Comparison of ENCODE assay signal across 8 cellular contexts in genomic region chr12:31588976-31589375, GRCh38. TPM values are rescaled to one million over a fixed set of nuclear protein-coding genes. Genes with fewer than 3 reads are reported as not detected.
A peak's percentile ranks its signal among the peaks of the same experiment; 100 is the strongest.
DNase-seq lines count a peak whose midpoint lies in the region; ATAC-seq, FAIRE-seq and TF ChIP-seq lines count a peak whose summit lies in the region.

No MANE protein-coding gene starts in this region.

- CTCF ChIA-PET in endothelial cell of umbilical vein (lab: Charles Lee) = interaction anchor here (0.6 to 0.9 kb wide), 2 partner anchors 10 to 12 kb away, joined by 3 read pairs; no protein-coding TSS in a partner anchor

- no peak for TF ChIP-seq POLR2A in endothelial cell of umbilical vein (IDR thresholded peaks at IDR 0.05; ENCODE audit: low read depth, low read length)

- H4K20me1 ChIP-seq in DOHH2 (ENCODE audit: control insufficient read depth, insufficient read depth, low read depth, low read length) (no peaks in the 10 kb centered on the region), endothelial cell of umbilical vein (replicated peaks; ENCODE audit: control insufficient read depth, extremely low read depth, insufficient read depth, low read length) (peaks cover 4% of the 10 kb centered on the region)

- H3K4me2 ChIP-seq in DOHH2 (ENCODE audit: low read length) (peak overlapping the region; percentile 75), endothelial cell of umbilical vein (ENCODE audit: insufficient read depth, low read length) (peak overlapping the region; percentile 65), mesendoderm (ENCODE audit: low read length) (no peak overlapping the region)

- H3K18ac ChIP-seq in mesendoderm (ENCODE audit: low read length) = no peak overlapping the region

- no peaks in the 10 kb centered on the region for H3K9me2 ChIP-seq in DOHH2 (replicated peaks; ENCODE audit: control insufficient read depth, low read length)

- no peak overlapping the region for H3K56ac ChIP-seq in mesendoderm (ENCODE audit: low read length)

- H3K79me2 ChIP-seq in DOHH2 (ENCODE audit: control insufficient read depth, low read length) (peaks cover 62% of the 10 kb centered on the region), endothelial cell of umbilical vein (ENCODE audit: control insufficient read depth, insufficient read depth, low read length) (peaks cover 29% of the 10 kb centered on the region), mesendoderm (ENCODE audit: control insufficient read depth, insufficient read depth, low read length) (no peaks in the 10 kb centered on the region)

- H3K9ac ChIP-seq in NT2/D1 (ENCODE audit: insufficient read length, low read depth) (no peak overlapping the region), endothelial cell of umbilical vein (replicated peaks; ENCODE audit: extremely low read depth, insufficient read depth, low read length) (peak overlapping the region; percentile 97), mesendoderm (ENCODE audit: low read length) (no peak overlapping the region)

- no peak overlapping the region for H3K4ac ChIP-seq in mesendoderm (ENCODE audit: low read depth, low read length)

- no peak overlapping the region for H4K5ac ChIP-seq in mesendoderm (ENCODE audit: low read length)

- no peak overlapping the region for H2BK120ac ChIP-seq in mesendoderm (ENCODE audit: low read depth, low read length)

- H2BK5ac ChIP-seq in mesendoderm (ENCODE audit: low read length) = no peak overlapping the region

- dilution Hi-C loops in endothelial cell of umbilical vein (cut with MboI; ENCODE audit: extremely low pct_ligation_motif_present, low sequenced_read_pairs) = no loop called here

- WGBS in pancreas, 2 donors = 11 to 14% methylated on average over 3 of the region's 3 CpGs
- no CpG with 5 or more reads among the region's 3 CpGs for WGBS in mesendoderm (ENCODE audit: extremely low coverage, insufficient coverage, low lambda C conversion rate)

- FAIRE-seq in endothelial cell of umbilical vein (lab: Jason Lieb, UNC) (peak; percentile 66), pancreas (lab: Jason Lieb, UNC) (no peak)

- no peak for DNase-seq in NT2/D1 (ENCODE audit: low read depth, low spot score)
- peak; percentile 63 for DNase-seq in endothelial cell of umbilical vein (ENCODE audit: low read depth, low spot score)
- DNase-seq in pancreas = no peak
- DNase-seq in mesendoderm = no peak

- H3K27ac ChIP-seq in DOHH2 (ENCODE audit: low read depth, low read length) = peak overlapping the region; percentile 56; the same call in 1 of the 2 replicates
- H3K27ac ChIP-seq in endothelial cell of umbilical vein (ENCODE audit: insufficient read depth, low read depth, low read length) = peak overlapping the region; percentile 90
- H3K27ac ChIP-seq in pancreas = peak overlapping the region in 2 of 4 donors; percentile 97
- H3K27ac ChIP-seq in mesendoderm (ENCODE audit: low read depth, low read length) = no peak overlapping the region

- H3K23ac ChIP-seq in mesendoderm (ENCODE audit: low read length) = no peak overlapping the region

- peaks cover 2% of the 10 kb centered on the region for H3K79me1 ChIP-seq in mesendoderm (ENCODE audit: low read length)

- H3K9me3 ChIP-seq in DOHH2 (ENCODE audit: control insufficient read depth, insufficient read depth, low read length) = peaks cover 4% of the 10 kb centered on the region; the same call in 1 of the 2 replicates
- H3K9me3 ChIP-seq in NT2/D1 (ENCODE audit: insufficient read depth, low read length) = no peaks in the 10 kb centered on the region
- H3K9me3 ChIP-seq in endothelial cell of umbilical vein (replicated peaks; ENCODE audit: control insufficient read depth, insufficient read depth, low read length) = no peaks in the 10 kb centered on the region
- no peaks in the 10 kb centered on the region for H3K9me3 ChIP-seq in pancreas

- H3K36me3 ChIP-seq in DOHH2 (ENCODE audit: control insufficient read depth, low read length) = peaks cover 8% of the 10 kb centered on the region
- peaks cover 10% of the 10 kb centered on the region for H3K36me3 ChIP-seq in NT2/D1 (ENCODE audit: insufficient read depth, insufficient read length, low read length)
- no peaks in the 10 kb centered on the region for H3K36me3 ChIP-seq in endothelial cell of umbilical vein (ENCODE audit: control insufficient read depth in 2 of 2, extremely low read depth in 1 of 2, insufficient read depth in 2 of 2, low read length in 2 of 2)
- no peaks in the 10 kb centered on the region for H3K36me3 ChIP-seq in pancreas
- no peaks in the 10 kb centered on the region for H3K36me3 ChIP-seq in mesendoderm (ENCODE audit: control insufficient read depth, insufficient read depth, low read length)

- H2BK15ac ChIP-seq in mesendoderm (replicated peaks; ENCODE audit: low read depth) = no peak overlapping the region

- ATAC-seq in pancreas (peak in 2 of 4 donors; percentile 21 to 48), GM18867 (IDR thresholded peaks at IDR 0.05; ENCODE audit: unreplicated experiment) (no peak), GM21619 (IDR thresholded peaks at IDR 0.05; ENCODE audit: unreplicated experiment) (no peak), HG03378 (IDR thresholded peaks at IDR 0.05; ENCODE audit: unreplicated experiment) (no peak)

- H3K27me3 ChIP-seq in DOHH2 (ENCODE audit: control insufficient read depth, low read length) (no peaks in the 10 kb centered on the region), NT2/D1 (ENCODE audit: insufficient read depth, insufficient read length) (peaks cover 12% of the 10 kb centered on the region), endothelial cell of umbilical vein (ENCODE audit: control insufficient read depth in 2 of 2, insufficient read depth in 2 of 2, low read length in 2 of 2) (no peaks in the 10 kb centered on the region), pancreas (no peaks in the 10 kb centered on the region), mesendoderm (ENCODE audit: insufficient read depth, low read length, poor library complexity) (no peaks in the 10 kb centered on the region)

- H3K4me3 ChIP-seq in DOHH2 (ENCODE audit: low read length) (peak overlapping the region; percentile 96), NT2/D1 (ENCODE audit: insufficient read length, low read depth) (peak overlapping the region; percentile 84), endothelial cell of umbilical vein (replicated peaks in 1 of 3; ENCODE audit: insufficient read depth in 1 of 3, low read depth in 1 of 3, low read length in 3 of 3) (peak overlapping the region; percentile 56 to 99 (median 63)), pancreas (peak overlapping the region in 3 of 4 donors; percentile 96 to 99 (median 97)), mesendoderm (ENCODE audit: low read length) (no peak overlapping the region)

- intact Hi-C loops in endothelial cell of umbilical vein (cut with micrococcal nuclease) = loop anchor here (1.0 kb wide), 2 partner anchors 14 to 98 kb away; no protein-coding TSS in a partner anchor
- intact Hi-C loops in pancreas (cut with DNase I) = loop anchor here in 1 of 3 donors (10.0 kb wide), 1 partner anchor 64 kb away; no protein-coding TSS in a partner anchor

- no peak overlapping the region for H2AFZ ChIP-seq in endothelial cell of umbilical vein (ENCODE audit: low read depth, low read length)

- BruUV-seq in endothelial cell of umbilical vein (replicated peaks; lab: Mats Ljungman, UMichigan) = TSS peak; percentile 50

- no peaks in the 10 kb centered on the region for H3K9me1 ChIP-seq in endothelial cell of umbilical vein (replicated peaks; ENCODE audit: control insufficient read depth, extremely low read depth, insufficient read depth, low read length)

- POLR2A ChIA-PET in endothelial cell of umbilical vein (lab: Charles Lee) = no interaction called here

- peaks cover 68% of the 10 kb centered on the region for H3K4me1 ChIP-seq in DOHH2 (ENCODE audit: control insufficient read depth, low read length)
- peaks cover 6% of the 10 kb centered on the region for H3K4me1 ChIP-seq in NT2/D1 (ENCODE audit: insufficient read depth, insufficient read length)
- peaks cover 21% of the 10 kb centered on the region for H3K4me1 ChIP-seq in endothelial cell of umbilical vein (ENCODE audit: control insufficient read depth, extremely low read depth, insufficient read depth, low read length)
- peaks cover 0 to 12% (median 7%) of the 10 kb centered on the region in 3 donors for H3K4me1 ChIP-seq in pancreas
- H3K4me1 ChIP-seq in mesendoderm (ENCODE audit: control insufficient read depth, low read depth, low read length) = peaks cover 4% of the 10 kb centered on the region

- TF ChIP-seq CTCF in DOHH2 (IDR thresholded peaks at IDR 0.05; ENCODE audit: low read depth, low read length, poor library complexity, severe bottlenecking) = no peak
- TF ChIP-seq CTCF in endothelial cell of umbilical vein (IDR thresholded peaks at IDR 0.05; ENCODE audit: extremely low read depth in 1 of 2, insufficient read depth in 1 of 2, low read depth in 1 of 2, low read length in 2 of 2) = no peak
- no peak for TF ChIP-seq CTCF in pancreas (IDR thresholded peaks at IDR 0.05)

- H3F3A ChIP-seq in DOHH2 (ENCODE audit: control insufficient read depth, insufficient read depth) = peaks cover 19% of the 10 kb centered on the region

- H2AK5ac ChIP-seq in mesendoderm (ENCODE audit: low read length) = no peak overlapping the region

- H4K8ac ChIP-seq in mesendoderm (ENCODE audit: low read depth, low read length) = no peak overlapping the region

TF ChIP-seq in endothelial cell of umbilical vein, 7 proteins besides CTCF, POLR2A, EP300 and RAD21:
- TF ChIP-seq GATA2 (IDR thresholded peaks at IDR 0.05; ENCODE audit: insufficient read depth, insufficient read length, low read depth, low read length) (no peak), JUN (IDR thresholded peaks at IDR 0.05; ENCODE audit: borderline replicate concordance, insufficient read depth, insufficient read length, low read depth) (no peak), FOS (IDR thresholded peaks at IDR 0.05; ENCODE audit: borderline replicate concordance, insufficient read depth, low read length) (peak; percentile 38)

RNA-seq across cellular contexts. Expression of gene DENND5B, which starts 2.0 kb away (rescaled TPM):
- total RNA-seq in endothelial cell of umbilical vein = 18.3 and 22.0 TPM in 2 replicates
- polyA plus RNA-seq in endothelial cell of umbilical vein = 7.8 and 10.3 TPM in 2 replicates
- polyA plus RNA-seq in endothelial cell of umbilical vein (2011; cell fraction: cytosol; rRNA removed) = 8.7 and 9.8 TPM in 2 replicates
- polyA plus RNA-seq in endothelial cell of umbilical vein (2011; cell fraction: nucleus; rRNA removed) = 10.6 and 11.3 TPM in 2 replicates
- 11.2 and 14.4 TPM in 2 replicates for polyA plus RNA-seq in endothelial cell of umbilical vein (2012)
- 30.2 and 30.8 TPM in 2 replicates for polyA minus RNA-seq in endothelial cell of umbilical vein
- polyA minus RNA-seq in endothelial cell of umbilical vein (2011; cell fraction: cytosol; rRNA and poly(A)+ RNA removed) = 21.3 TPM
- 28.5 and 43.1 TPM in 2 replicates for polyA minus RNA-seq in endothelial cell of umbilical vein (2011; cell fraction: nucleus; rRNA and poly(A)+ RNA removed)
- 10 to 100 TPM in 3 of 6 donors, 1 to 10 TPM in 3; 5.2 to 11.3 (median 8.7) TPM for total RNA-seq in pancreas
- 1 to 10 TPM; 2.4 to 2.7 TPM for polyA plus RNA-seq in pancreas
- 5.8 TPM for polyA plus RNA-seq in mesendoderm (2013, experiment 1 of 2)
- 5.7 TPM for polyA plus RNA-seq in mesendoderm (2013, experiment 2 of 2)
